ENCODE assay signal across 1 cellular context in genomic region chr2:179800776-179801175, GRCh38.
TF ChIP-seq lines count a peak whose summit lies in the region.

No MANE protein-coding gene starts in this region.

TF ChIP-seq in GM23338, 12 proteins besides CTCF, POLR2A, EP300 and RAD21 (continued from another document):
- TF ChIP-seq ZNF462 (CRISPR knock-in tag; IDR thresholded peaks at IDR 0.05) (no peak), REST (IDR thresholded peaks at IDR 0.05; ENCODE audit: unreplicated experiment) (no peak), NANOG (IDR thresholded peaks at IDR 0.05; ENCODE audit: borderline replicate concordance) (no peak), ZNF114 (CRISPR knock-in tag; IDR thresholded peaks at IDR 0.05) (no peak), CREB1 (CRISPR knock-in tag; IDR thresholded peaks at IDR 0.05; ENCODE audit: low read depth) (no peak), POLR2AphosphoS5 (IDR thresholded peaks at IDR 0.05; ENCODE audit: low read depth) (no peak), STAT1 (IDR thresholded peaks at IDR 0.05; ENCODE audit: unreplicated experiment) (no peak), EZH2 (IDR thresholded peaks at IDR 0.05; ENCODE audit: low read depth, unreplicated experiment) (no peak), EZH2phosphoT487 (IDR thresholded peaks at IDR 0.05; ENCODE audit: unreplicated experiment) (no peak), JUNB (IDR thresholded peaks at IDR 0.05; ENCODE audit: unreplicated experiment) (no peak), ZNF331 (CRISPR knock-in tag; IDR thresholded peaks at IDR 0.05; ENCODE audit: low read depth) (no peak)
